ENCODE assay signal across 24 cellular contexts in the genomic region with DNA sequence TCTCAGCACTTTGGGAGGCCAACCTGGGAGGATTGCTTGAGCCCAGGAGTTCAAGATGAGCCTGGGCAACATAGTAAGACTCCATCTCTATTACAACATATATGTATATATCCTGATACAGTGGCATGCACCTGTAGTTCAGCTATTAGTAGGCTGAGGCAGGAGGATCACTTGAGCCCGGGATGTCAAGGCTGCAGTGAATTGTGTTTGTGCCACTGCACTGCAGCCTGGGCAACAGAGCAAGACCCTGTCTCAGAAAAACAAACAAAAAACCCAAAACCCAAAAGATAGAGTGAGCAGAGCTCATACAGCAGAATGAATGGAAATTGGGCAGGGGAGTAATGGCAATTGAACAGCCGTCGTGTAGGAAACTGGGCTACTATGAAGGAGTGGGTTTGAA. TPM values are rescaled to one million over a fixed set of nuclear protein-coding genes. Genes with fewer than 3 reads are reported as not detected.
DNase-seq lines count a peak whose midpoint lies in the region; ATAC-seq, FAIRE-seq and TF ChIP-seq lines count a peak whose summit lies in the region.
"Had no signal": no experiment of that assay in that cellular context is flagged by ENCODE, and none has a peak within 500 bp of the region (broad histone marks: within the 10 kb centered on the region; RNA-seq: fewer than 3 reads in every experiment).

No MANE protein-coding gene starts in this region.

- no peak overlapping the region for H2BK120ac ChIP-seq in mesenchymal stem cell (ENCODE audit: low read depth, low read length)

- no peak overlapping the region for H4K91ac ChIP-seq in mesenchymal stem cell (ENCODE audit: low read length)

- H3K9ac ChIP-seq in mesenchymal stem cell (ENCODE audit: low read length), result no peak overlapping the region
- H3K9ac ChIP-seq: BLaER1 treated with 17β-estradiol and CSF1 and Interleukin-3, amounts not matched to agents 10 nM and 100 nM had no signal

- CTCF ChIA-PET in activated naive CD4-positive, alpha-beta T cell treated with anti-CD3 and anti-CD28 coated beads for 36 hours (lab: Charles Lee), result no interaction called here
- CTCF ChIA-PET in A549 (lab: Yijun Ruan, JAX), result interaction anchor here (1.0 to 58.9 kb wide), 7 partner anchors 6 to 254 kb away, joined by 3 to 2247 read pairs (median 328); partner anchors contain the start of gene LTBP4

- peak; percentile 92 for FAIRE-seq in A549 (lab: Jason Lieb, UNC)
- FAIRE-seq: A204.1, GM12891, GM18507 had no signal

- H3K36me3 ChIP-seq in mesenchymal stem cell (ENCODE audit: control insufficient read depth in 1 of 2, insufficient read depth in 2 of 2, low read depth in 1 of 2, low read length in 2 of 2), result no peaks in the 10 kb centered on the region
- H3K36me3 ChIP-seq: BE2C; BLaER1 treated with 17β-estradiol and CSF1 and Interleukin-3, amounts not matched to agents 10 nM and 100 nM had no signal

- H2BK12ac ChIP-seq in mesenchymal stem cell (ENCODE audit: low read length in 2 of 2), result no peak overlapping the region

- TF ChIP-seq CTCF in A549 (IDR thresholded peaks at IDR 0.05), result no peak

- no peak overlapping the region for H3K4me3 ChIP-seq in A549
- H3K4me3 ChIP-seq in mesenchymal stem cell (ENCODE audit: insufficient read depth in 1 of 2, low read depth in 1 of 2, low read length in 2 of 2), result no peak overlapping the region
- H3K4me3 ChIP-seq: BLaER1 treated with 17β-estradiol and CSF1 and Interleukin-3, amounts not matched to agents 10 nM and 100 nM; GM23338 had no signal

- POLR2A ChIA-PET in A549 (lab: Yijun Ruan, JAX), result no interaction called here
- POLR2A ChIA-PET in naive thymus-derived CD8-positive, alpha-beta T cell (lab: Charles Lee), result no interaction called here

- DNase-seq in activated naive CD4-positive, alpha-beta T cell treated with anti-CD3 and anti-CD28 coated beads for 36 hours, result no peak
- DNase-seq in activated naive CD4-positive, alpha-beta T cell (lab: John Stamatoyannopoulos, UW), result no peak
- DNase-seq in A549 (ENCODE audit: low read depth in 1 of 2, low spot score in 1 of 2), result no peak
- DNase-seq in activated T-helper 1 cell treated with anti-CD3 and anti-CD28 coated beads, Interleukin-12 subunit alpha, Interleukin-12 subunit beta, Interleukin-2, Interleukin-4 antibody, amounts not matched to agents 30 ng/mL and 10 ng/mL and 1 ng/mL, durations not matched to agents 14 hours and 24 hours and 36 hours (ENCODE audit: low spot score), result no peak
- no peak for DNase-seq in naive thymus-derived CD8-positive, alpha-beta T cell
- no peak for DNase-seq in NCI-H1417 (lab: John Stamatoyannopoulos, UW)
- no peak for DNase-seq in mesenchymal stem cell
- DNase-seq: ACHN; AML-193; BE2C; Calu3; CD4-positive, alpha-beta T cell; COR-L47; DMS53; DMS79 treated with DMSO at 0.1 percent for 48 hours; GF-D8; H9 had no signal

- H2BK15ac ChIP-seq in mesenchymal stem cell (ENCODE audit: low read depth, poor library complexity, severe bottlenecking), result no peak overlapping the region

- peaks cover 42 to 44% of the 10 kb centered on the region in 2 experiments for H3K27me3 ChIP-seq in mesenchymal stem cell (ENCODE audit: control insufficient read depth in 1 of 2, insufficient read depth in 1 of 2, low read length in 2 of 2)
- H3K27me3 ChIP-seq: BE2C had no signal

- H3K9me3 Mint-ChIP-seq in activated naive CD4-positive, alpha-beta T cell treated with anti-CD3 and anti-CD28 coated beads for 36 hours, result no peaks in the 10 kb centered on the region
- no peaks in the 10 kb centered on the region for H3K9me3 Mint-ChIP-seq in activated T-helper 1 cell treated with anti-CD3 and anti-CD28 coated beads, Interleukin-12 subunit alpha, Interleukin-12 subunit beta, Interleukin-2, Interleukin-4 antibody, amounts not matched to agents 30 ng/mL and 10 ng/mL and 1 ng/mL, durations not matched to agents 14 hours and 24 hours and 36 hours
- no peaks in the 10 kb centered on the region for H3K9me3 Mint-ChIP-seq in naive thymus-derived CD8-positive, alpha-beta T cell
- H3K9me3 Mint-ChIP-seq: CD4-positive, alpha-beta T cell; GM23338; H9 had no signal

- intact Hi-C loops in activated naive CD4-positive, alpha-beta T cell treated with anti-CD3 and anti-CD28 coated beads for 36 hours (cut with micrococcal nuclease), result no loop called here
- intact Hi-C loops in activated T-helper 1 cell treated with anti-CD3 and anti-CD28 coated beads, Interleukin-12 subunit alpha, Interleukin-12 subunit beta, Interleukin-2, Interleukin-4 antibody, amounts not matched to agents 30 ng/mL and 10 ng/mL and 1 ng/mL, durations not matched to agents 14 hours and 24 hours and 36 hours (cut with micrococcal nuclease), result no loop called here

- no peak overlapping the region for H3K27ac ChIP-seq in A549
- H3K27ac ChIP-seq in mesenchymal stem cell (ENCODE audit: low read length, poor library complexity, severe bottlenecking), result no peak overlapping the region
- H3K27ac ChIP-seq: 22Rv1; BLaER1 treated with 17β-estradiol and CSF1 and Interleukin-3, amounts not matched to agents 10 nM and 100 nM had no signal

- no peaks in the 10 kb centered on the region for H3K79me1 ChIP-seq in mesenchymal stem cell (replicated peaks; ENCODE audit: low read length, poor library complexity, severe bottlenecking)

- H2AK5ac ChIP-seq in mesenchymal stem cell (ENCODE audit: low read length, severe bottlenecking), result no peak overlapping the region

- 78% methylated on average over 3 of the region's 3 CpGs for WGBS in A549 (ENCODE audit: missing lambda C conversion rate)
- 93% methylated on average over 3 of the region's 3 CpGs for WGBS in mesenchymal stem cell

- no peaks in the 10 kb centered on the region for H3K4me1 Mint-ChIP-seq in activated naive CD4-positive, alpha-beta T cell treated with anti-CD3 and anti-CD28 coated beads for 36 hours (ENCODE audit: low read depth)
- H3K4me1 Mint-ChIP-seq in activated T-helper 1 cell treated with anti-CD3 and anti-CD28 coated beads, Interleukin-12 subunit alpha, Interleukin-12 subunit beta, Interleukin-2, Interleukin-4 antibody, amounts not matched to agents 30 ng/mL and 10 ng/mL and 1 ng/mL, durations not matched to agents 14 hours and 24 hours and 36 hours (ENCODE audit: low read depth), result no peaks in the 10 kb centered on the region
- H3K4me1 Mint-ChIP-seq in naive thymus-derived CD8-positive, alpha-beta T cell, result peaks cover 10 to 22% (median 17%) of the 10 kb centered on the region in 4 donors
- H3K4me1 Mint-ChIP-seq: CD14-positive monocyte had no signal

- no peak overlapping the region for H3K4ac ChIP-seq in mesenchymal stem cell (ENCODE audit: low read depth in 1 of 2, low read length in 2 of 2)

- H3K4me2 ChIP-seq in A549, result no peak overlapping the region
- H3K4me2 ChIP-seq in mesenchymal stem cell (ENCODE audit: low read length, poor library complexity, severe bottlenecking), result no peak overlapping the region
- H3K4me2 ChIP-seq: BLaER1 treated with 17β-estradiol and CSF1 and Interleukin-3, amounts not matched to agents 10 nM and 100 nM; GM23338 had no signal

- no peak overlapping the region for H2BK5ac ChIP-seq in mesenchymal stem cell (ENCODE audit: low read depth, low read length, poor library complexity, severe bottlenecking)

- no peak overlapping the region for H2AFZ ChIP-seq in mesenchymal stem cell (ENCODE audit: low read depth, low read length)
- H2AFZ ChIP-seq: GM23338 had no signal

- no peak overlapping the region for H3K18ac ChIP-seq in mesenchymal stem cell (ENCODE audit: low read depth in 1 of 2, low read length in 2 of 2)

- no peak overlapping the region for H4K8ac ChIP-seq in mesenchymal stem cell (ENCODE audit: low read length)

- H3K9me3 ChIP-seq in A549, result no peaks in the 10 kb centered on the region
- no peaks in the 10 kb centered on the region for H3K9me3 ChIP-seq in mesenchymal stem cell (ENCODE audit: control insufficient read depth, low read length)
- H3K9me3 ChIP-seq: BE2C; BLaER1 treated with 17β-estradiol and CSF1 and Interleukin-3, amounts not matched to agents 10 nM and 100 nM had no signal

- no peak for ATAC-seq in A549
- no peak for ATAC-seq in naive thymus-derived CD8-positive, alpha-beta T cell

- no peak for TF ChIP-seq RAD21 in A549 (conservative IDR thresholded peaks at IDR 0.05 in 1 of 2, IDR thresholded peaks at IDR 0.05 in 1 of 2)

- TF ChIP-seq POLR2A in A549 (IDR thresholded peaks at IDR 0.05; ENCODE audit: low read length), result no peak

- no peak for TF ChIP-seq EP300 in A549 (IDR thresholded peaks at IDR 0.05)

- peaks cover 22% of the 10 kb centered on the region for H3K27me3 Mint-ChIP-seq in activated naive CD4-positive, alpha-beta T cell treated with anti-CD3 and anti-CD28 coated beads for 36 hours (ENCODE audit: low read depth)
- H3K27me3 Mint-ChIP-seq in activated T-helper 1 cell treated with anti-CD3 and anti-CD28 coated beads, Interleukin-12 subunit alpha, Interleukin-12 subunit beta, Interleukin-2, Interleukin-4 antibody, amounts not matched to agents 30 ng/mL and 10 ng/mL and 1 ng/mL, durations not matched to agents 14 hours and 24 hours and 36 hours (ENCODE audit: insufficient read depth), result peaks cover 16% of the 10 kb centered on the region
- H3K27me3 Mint-ChIP-seq in naive thymus-derived CD8-positive, alpha-beta T cell, result peaks cover 15 to 39% (median 27%) of the 10 kb centered on the region in 5 donors

- H3K27ac Mint-ChIP-seq in activated naive CD4-positive, alpha-beta T cell treated with anti-CD3 and anti-CD28 coated beads for 36 hours, result peak overlapping the region; percentile 19
- H3K27ac Mint-ChIP-seq in activated T-helper 1 cell treated with anti-CD3 and anti-CD28 coated beads, Interleukin-12 subunit alpha, Interleukin-12 subunit beta, Interleukin-2, Interleukin-4 antibody, amounts not matched to agents 30 ng/mL and 10 ng/mL and 1 ng/mL, durations not matched to agents 14 hours and 24 hours and 36 hours, result peak overlapping the region; percentile 3
- peak overlapping the region in 1 of 10 donors; percentile 8 for H3K27ac Mint-ChIP-seq in naive thymus-derived CD8-positive, alpha-beta T cell
- H3K27ac Mint-ChIP-seq: CD14-positive monocyte; CD4-positive, alpha-beta T cell; GM23338; H9 had no signal

- no peak overlapping the region for H3K23ac ChIP-seq in mesenchymal stem cell (ENCODE audit: low read length in 2 of 2)

- no peak overlapping the region for H3K14ac ChIP-seq in mesenchymal stem cell (ENCODE audit: low read length in 2 of 2)

- H3K36me3 Mint-ChIP-seq in activated naive CD4-positive, alpha-beta T cell treated with anti-CD3 and anti-CD28 coated beads for 36 hours (ENCODE audit: low read depth), result no peaks in the 10 kb centered on the region
- H3K36me3 Mint-ChIP-seq in activated T-helper 1 cell treated with anti-CD3 and anti-CD28 coated beads, Interleukin-12 subunit alpha, Interleukin-12 subunit beta, Interleukin-2, Interleukin-4 antibody, amounts not matched to agents 30 ng/mL and 10 ng/mL and 1 ng/mL, durations not matched to agents 14 hours and 24 hours and 36 hours (ENCODE audit: low read depth), result no peaks in the 10 kb centered on the region
- H3K36me3 Mint-ChIP-seq in naive thymus-derived CD8-positive, alpha-beta T cell, result peaks cover 0 to 3% (median 2%) of the 10 kb centered on the region in 3 donors
- H3K36me3 Mint-ChIP-seq: CD14-positive monocyte had no signal

- H3K4me1 ChIP-seq in A549 (no peaks in the 10 kb centered on the region), mesenchymal stem cell (ENCODE audit: control insufficient read depth, insufficient read depth, low read depth, low read length) (no peaks in the 10 kb centered on the region)
- H3K4me1 ChIP-seq: BE2C had no signal

- H3K4me3 Mint-ChIP-seq in activated naive CD4-positive, alpha-beta T cell treated with anti-CD3 and anti-CD28 coated beads for 36 hours, result no peak overlapping the region
- no peak overlapping the region for H3K4me3 Mint-ChIP-seq in activated T-helper 1 cell treated with anti-CD3 and anti-CD28 coated beads, Interleukin-12 subunit alpha, Interleukin-12 subunit beta, Interleukin-2, Interleukin-4 antibody, amounts not matched to agents 30 ng/mL and 10 ng/mL and 1 ng/mL, durations not matched to agents 14 hours and 24 hours and 36 hours
- H3K4me3 Mint-ChIP-seq in naive thymus-derived CD8-positive, alpha-beta T cell, result peak overlapping the region in 6 of 10 donors; percentile 7 to 71 (median 38)
- H3K4me3 Mint-ChIP-seq: CD14-positive monocyte; CD4-positive, alpha-beta T cell; GM23338; H9 had no signal

RNA-seq across cellular contexts. Expression of gene SHKBP1, which starts 17.3 kb away (rescaled TPM):
- total RNA-seq in activated naive CD4-positive, alpha-beta T cell treated with anti-CD3 and anti-CD28 coated beads for 36 hours, result 10 to 100 TPM; 90.1 to 99.4 TPM
- 75.2 and 79.7 TPM in 2 replicates for polyA plus RNA-seq in A549 (2011; rRNA removed)
- 163 and 237 TPM in 2 replicates for polyA plus RNA-seq in A549 (2012; cell fraction: cytosol; rRNA removed)
- 317 and 432 TPM in 2 replicates for polyA plus RNA-seq in A549 (2012; cell fraction: nucleus; rRNA removed)
- 94.9 to 128 TPM (median 123 TPM) in 3 replicates for polyA plus RNA-seq in A549 (2017; fragmentation: RNase III; extraction: RNeasy Plus Mini Kit Qiagen cat#74134 plus additional on column Dnase treatment)
- polyA minus RNA-seq in A549 (2011; rRNA and poly(A)+ RNA removed), result 133 and 167 TPM in 2 replicates
- total RNA-seq in activated T-helper 1 cell treated with anti-CD3 and anti-CD28 coated beads, Interleukin-12 subunit alpha, Interleukin-12 subunit beta, Interleukin-2, Interleukin-4 antibody, amounts not matched to agents 30 ng/mL and 10 ng/mL and 1 ng/mL, durations not matched to agents 14 hours and 24 hours and 36 hours, result 102 and 113 TPM in 2 replicates
- 100 to 1,000 TPM; 116 to 122 TPM for total RNA-seq in naive thymus-derived CD8-positive, alpha-beta T cell
- 10 to 100 TPM; 85.3 to 98.9 (median 89.9) TPM for polyA plus RNA-seq in naive thymus-derived CD8-positive, alpha-beta T cell
- polyA plus RNA-seq in mesenchymal stem cell (2013, experiment 1 of 2), result 112 TPM
- 108 TPM for polyA plus RNA-seq in mesenchymal stem cell (2013, experiment 2 of 2)

RNA-seq across cellular contexts. Expression of gene LTBP4, which starts 41.8 kb away (rescaled TPM):
- total RNA-seq in activated naive CD4-positive, alpha-beta T cell treated with anti-CD3 and anti-CD28 coated beads for 36 hours, result 100 to 1,000 TPM; 147 to 153 TPM
- polyA plus RNA-seq in A549 (2011; rRNA removed), result 23.1 and 32.0 TPM in 2 replicates
- 65.2 and 69.3 TPM in 2 replicates for polyA plus RNA-seq in A549 (2012; cell fraction: cytosol; rRNA removed)
- polyA plus RNA-seq in A549 (2012; cell fraction: nucleus; rRNA removed), result 475 and 611 TPM in 2 replicates
- polyA plus RNA-seq in A549 (2017; fragmentation: RNase III; extraction: RNeasy Plus Mini Kit Qiagen cat#74134 plus additional on column Dnase treatment), result 37.7 to 51.1 TPM (median 43.2 TPM) in 3 replicates
- polyA minus RNA-seq in A549 (2011; rRNA and poly(A)+ RNA removed), result 16.3 and 26.9 TPM in 2 replicates
- total RNA-seq in activated T-helper 1 cell treated with anti-CD3 and anti-CD28 coated beads, Interleukin-12 subunit alpha, Interleukin-12 subunit beta, Interleukin-2, Interleukin-4 antibody, amounts not matched to agents 30 ng/mL and 10 ng/mL and 1 ng/mL, durations not matched to agents 14 hours and 24 hours and 36 hours, result 107 and 116 TPM in 2 replicates
- 100 to 1,000 TPM in 1 of 2 experiments, 10 to 100 TPM in 1; 87.7 to 114 TPM for total RNA-seq in naive thymus-derived CD8-positive, alpha-beta T cell
- polyA plus RNA-seq in naive thymus-derived CD8-positive, alpha-beta T cell, result 10 to 100 TPM; 13.4 to 27.4 (median 18.0) TPM
- 122 TPM for polyA plus RNA-seq in mesenchymal stem cell (2013, experiment 1 of 2)
- polyA plus RNA-seq in mesenchymal stem cell (2013, experiment 2 of 2), result 113 TPM

Comparison
In these comparisons a context has a peak if more than half of its experiments do, and no peak if none do; other contexts are left out.
1. H3K4me3 Mint-ChIP-seq: peak in naive thymus-derived CD8-positive, alpha-beta T cell (6 of 10); none in activated naive CD4-positive, alpha-beta T cell treated with anti-CD3 and anti-CD28 coated beads for 36 hours (single experiment) and activated T-helper 1 cell treated with anti-CD3 and anti-CD28 coated beads, Interleukin-12 subunit alpha, Interleukin-12 subunit beta, Interleukin-2, Interleukin-4 antibody, amounts not matched to agents 30 ng/mL and 10 ng/mL and 1 ng/mL, durations not matched to agents 14 hours and 24 hours and 36 hours (single experiment).